Comparison of ENCODE assay signal across 1 cellular context in genomic region chr1:20665736-20666135, GRCh38.
TF ChIP-seq lines count a peak whose summit lies in the region.

No MANE protein-coding gene starts in this region.

TF ChIP-seq in GM23338, 12 proteins besides CTCF, POLR2A, EP300 and RAD21 (continued from another document):
- TF ChIP-seq ZNF462 (CRISPR knock-in tag; IDR thresholded peaks at IDR 0.05) (no peak), EZH2phosphoT487 (IDR thresholded peaks at IDR 0.05; ENCODE audit: unreplicated experiment) (no peak), CREB1 (CRISPR knock-in tag; IDR thresholded peaks at IDR 0.05; ENCODE audit: low read depth) (no peak), POLR2AphosphoS5 (IDR thresholded peaks at IDR 0.05; ENCODE audit: low read depth) (no peak), EZH2 (IDR thresholded peaks at IDR 0.05; ENCODE audit: low read depth, unreplicated experiment) (no peak), ZNF331 (CRISPR knock-in tag; IDR thresholded peaks at IDR 0.05; ENCODE audit: low read depth) (no peak), NANOG (IDR thresholded peaks at IDR 0.05; ENCODE audit: borderline replicate concordance) (no peak), ZNF114 (CRISPR knock-in tag; IDR thresholded peaks at IDR 0.05) (no peak)
